8 cellular contexts compared by ENCODE assay signal in the genomic region with DNA sequence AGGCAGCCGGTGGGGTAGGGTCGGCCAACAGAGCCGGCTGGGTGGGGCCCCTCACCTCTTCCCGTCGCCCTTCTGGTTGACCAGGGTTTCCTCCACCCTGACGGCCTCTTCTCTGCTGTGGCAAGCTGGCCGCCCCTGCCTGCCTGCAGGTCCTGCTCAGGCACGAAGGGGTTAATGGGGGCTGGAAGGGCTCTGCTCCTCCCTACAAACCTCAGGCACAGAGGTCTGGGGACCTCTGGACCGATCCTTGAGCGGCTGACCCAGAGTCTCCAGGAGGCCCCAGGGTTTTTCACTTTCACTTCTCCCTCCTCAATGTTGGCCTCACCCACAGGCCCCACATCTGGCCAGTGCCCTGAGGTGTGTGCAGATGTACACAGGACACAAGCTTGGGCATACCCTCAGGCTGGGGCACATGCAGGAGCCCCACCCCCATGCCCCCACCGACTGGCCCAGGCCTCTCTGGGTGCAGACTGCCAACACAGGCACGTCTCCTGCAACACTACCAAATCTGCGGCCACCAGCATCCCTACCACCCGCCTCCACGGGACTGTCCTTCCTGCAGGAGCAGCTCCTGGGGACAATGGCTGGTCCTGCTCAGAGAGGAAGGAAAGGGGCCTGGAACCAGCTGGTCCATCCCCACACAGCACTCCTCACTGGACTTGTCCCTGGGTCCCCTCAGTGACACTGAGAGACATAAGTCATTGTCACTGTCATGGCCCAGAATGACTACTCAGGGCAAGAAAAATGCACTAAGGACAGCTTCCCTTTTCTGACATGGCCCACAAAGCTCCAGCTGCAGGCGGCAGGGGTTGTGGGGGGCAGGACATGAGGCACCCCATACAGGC. TPM values are rescaled to one million over a fixed set of nuclear protein-coding genes. Genes with fewer than 3 reads are reported as not detected.
DNase-seq lines count a peak whose midpoint lies in the region; ATAC-seq and TF ChIP-seq lines count a peak whose summit lies in the region.
"Had no signal": no experiment of that assay in that cellular context is flagged by ENCODE, and none has a peak within 500 bp of the region (broad histone marks: within the 10 kb centered on the region; RNA-seq: fewer than 3 reads in every experiment).

No MANE protein-coding gene starts in this region.

- ATAC-seq in GM19467 (IDR thresholded peaks at IDR 0.05; ENCODE audit: unreplicated experiment) (no peak), gastrocnemius medialis (no peak)

- intact Hi-C loops in gastrocnemius medialis (cut with DNase I; ENCODE audit: low total_unique reads) = no loop called here

- no peaks in the 10 kb centered on the region for H3K36me3 ChIP-seq in duodenal mucosa (ENCODE audit: control insufficient read depth in 1 of 2, insufficient read depth in 2 of 2, low read length in 2 of 2)
- no peaks in the 10 kb centered on the region for H3K36me3 ChIP-seq in gastrocnemius medialis

- DNase-seq in GM20000 (ENCODE audit: low spot score) = peak; percentile 82
- DNase-seq in NOMO-1 treated with DMSO at 0.1 percent for 48 hours (lab: John Stamatoyannopoulos, UW; ENCODE audit: unreplicated experiment) = peak; percentile 61
- DNase-seq in gastrocnemius medialis = no peak
- DNase-seq in ecto neural progenitor cell (ENCODE audit: low spot score) = no peak
- DNase-seq: NCI-H2227 treated with DMSO at 0.1 percent for 48 hours had no signal

- in situ Hi-C loops in gastrocnemius medialis (cut with MboI; ENCODE audit: low sequenced_read_pairs in 4 of 4) = no loop called here

- H3K4me3 ChIP-seq in duodenal mucosa (ENCODE audit: low read depth in 1 of 2, low read length in 2 of 2) (peak overlapping the region; percentile 52 to 55), skin epidermis (peak overlapping the region in 5 of 7 experiments; percentile 7 to 39 (median 25)), gastrocnemius medialis (peak overlapping the region in 2 of 4 donors; percentile 13 to 24)

- H3K27ac ChIP-seq in duodenal mucosa (ENCODE audit: low read depth, low read length) (no peak overlapping the region), skin epidermis (peak overlapping the region in 2 of 21 experiments; percentile 51 to 84), gastrocnemius medialis (no peak overlapping the region)

- no peaks in the 10 kb centered on the region for H3K9me3 ChIP-seq in duodenal mucosa (ENCODE audit: control insufficient read depth in 1 of 2, low read length in 2 of 2)
- H3K9me3 ChIP-seq in gastrocnemius medialis = no peaks in the 10 kb centered on the region

- H3K4me1 ChIP-seq in duodenal mucosa (ENCODE audit: control insufficient read depth in 1 of 2, insufficient read depth in 2 of 2, low read length in 2 of 2) (peaks cover 3 to 18% of the 10 kb centered on the region in 2 donors), gastrocnemius medialis (peaks cover 4% of the 10 kb centered on the region in 2 donors)

- H3K27me3 ChIP-seq in duodenal mucosa (ENCODE audit: control insufficient read depth in 1 of 2, insufficient read depth in 2 of 2, low read length in 2 of 2) (peaks cover 62 to 77% of the 10 kb centered on the region in 2 donors), gastrocnemius medialis (peaks cover 30 to 48% (median 40%) of the 10 kb centered on the region in 3 donors)

- no peak overlapping the region for H3K9ac ChIP-seq in duodenal mucosa (ENCODE audit: low read depth in 1 of 2, low read length in 2 of 2)

- TF ChIP-seq CTCF in GM20000 (IDR thresholded peaks at IDR 0.05; ENCODE audit: extremely low read depth, missing control alignments) (no peak), gastrocnemius medialis (IDR thresholded peaks at IDR 0.05 in 4 of 5, conservative IDR thresholded peaks at IDR 0.05 in 1 of 5) (no peak)

- no peak for TF ChIP-seq POLR2A in gastrocnemius medialis (IDR thresholded peaks at IDR 0.05)

RNA-seq across cellular contexts. Expression of gene TBX1, which starts 3.2 kb away (rescaled TPM):
- total RNA-seq in gastrocnemius medialis = 10 to 100 TPM; 27.9 to 38.9 (median 36.3) TPM

RNA-seq across cellular contexts. Expression of gene GP1BB, which starts 34.0 kb away (rescaled TPM):
- total RNA-seq in gastrocnemius medialis = 1 to 10 TPM in 3 of 4 donors, not detected in 1; 1.4 to 3.5 (median 2.3) TPM

RNA-seq across cellular contexts. Expression of gene SEPTIN5, which starts 43.1 kb away (rescaled TPM):
- 10 to 100 TPM in 2 of 4 donors, 1 to 10 TPM in 2; 5.0 to 15.9 (median 10.2) TPM for total RNA-seq in gastrocnemius medialis

Comparison
In these comparisons a context has a peak if more than half of its experiments do, and no peak if none do; other contexts are left out.
1. DNase-seq: peak in GM20000 (single experiment) and NOMO-1 treated with DMSO at 0.1 percent for 48 hours (single experiment); none in gastrocnemius medialis (0 of 2) and ecto neural progenitor cell (single experiment).